Comparison of ENCODE assay signal across 19 cellular contexts in genomic region chr2:210938228-210938627, GRCh38.
A peak's percentile ranks its signal among the peaks of the same experiment; 100 is the strongest.
DNase-seq lines count a peak whose midpoint lies in the region; ATAC-seq and TF ChIP-seq lines count a peak whose summit lies in the region.
"Had no signal": no experiment of that assay in that cellular context is flagged by ENCODE, and none has a peak within 500 bp of the region (broad histone marks: within the 10 kb centered on the region; RNA-seq: fewer than 3 reads in every experiment).

No MANE protein-coding gene starts in this region.

- no peak overlapping the region for H3K4me2 ChIP-seq in H9 (ENCODE audit: insufficient read depth, insufficient read length, low read length)
- no peak overlapping the region for H3K4me2 ChIP-seq in neural progenitor cell
- H3K4me2 ChIP-seq: A549; BLaER1 treated with 17β-estradiol and CSF1 and Interleukin-3, amounts not matched to agents 10 nM and 100 nM had no signal

- H2AK5ac ChIP-seq in H9 (ENCODE audit: insufficient read length, low read length) = no peak overlapping the region

- intact Hi-C loops in heart right ventricle (cut with DNase I) (no loop called here), spleen (cut with DNase I; ENCODE audit: low total_unique reads) (no loop called here)

- H2AFZ ChIP-seq in H9 (ENCODE audit: low read length) = peak overlapping the region; percentile 62
- H2AFZ ChIP-seq in neural progenitor cell (replicated peaks) = peak overlapping the region; percentile 29

- H3K27ac Mint-ChIP-seq in H9 (peak overlapping the region in 1 of 3 experiments; percentile 35; a peak in 1 of 7 replicates), neural progenitor cell (no peak overlapping the region)
- H3K27ac Mint-ChIP-seq in activated naive CD4-positive, alpha-beta T cell treated with anti-CD3 and anti-CD28 coated beads, Interleukin-2, amount 10 ng/mL, durations not matched to agents 7 days and 5 days = no peak overlapping the region

- no peak for TF ChIP-seq CTCF in H9 (conservative IDR thresholded peaks at IDR 0.05)
- no peak for TF ChIP-seq CTCF in cardiac fibroblast (IDR thresholded peaks at IDR 0.05; ENCODE audit: low read depth, low read length)
- TF ChIP-seq CTCF in heart right ventricle (IDR thresholded peaks at IDR 0.05) = no peak
- TF ChIP-seq CTCF in neural progenitor cell (IDR thresholded peaks at IDR 0.05) = no peak
- no peak for TF ChIP-seq CTCF in spleen (IDR thresholded peaks at IDR 0.05 in 8 of 11, conservative IDR thresholded peaks at IDR 0.05 in 3 of 11)

- H4K8ac ChIP-seq in H9 (replicated peaks; ENCODE audit: insufficient read length, low read depth, low read length) = no peak overlapping the region

- WGBS in H9 (ENCODE audit: extremely low coverage, insufficient read length, low lambda C conversion rate) = no CpG with 5 or more reads among the region's 3 CpGs
- WGBS in heart right ventricle, 2 donors = 42 to 54% methylated on average over 3 of the region's 3 CpGs
- 75 to 91% (median 89%) methylated on average over 3 of the region's 3 CpGs for WGBS in spleen, 5 donors

- H3K14ac ChIP-seq in H9 (ENCODE audit: insufficient read depth, low read length) = no peak overlapping the region

- no peaks in the 10 kb centered on the region for H3F3A ChIP-seq in neural progenitor cell (ENCODE audit: low read depth)

- no peaks in the 10 kb centered on the region for H3K23me2 ChIP-seq in H9 (ENCODE audit: insufficient read length, low read depth, low read length, poor library complexity, severe bottlenecking)

- H2BK20ac ChIP-seq in H9 (ENCODE audit: low read depth, low read length, poor library complexity, severe bottlenecking) = no peak overlapping the region

- H3K9me3 Mint-ChIP-seq in H9 (peaks cover 3 to 8% of the 10 kb centered on the region in 2 experiments), neural progenitor cell (peaks cover 7% of the 10 kb centered on the region)
- H3K9me3 Mint-ChIP-seq in activated naive CD4-positive, alpha-beta T cell treated with anti-CD3 and anti-CD28 coated beads, Interleukin-2, amount 10 ng/mL, durations not matched to agents 7 days and 5 days = peaks cover 6% of the 10 kb centered on the region

- no peak overlapping the region for H3K27ac ChIP-seq in H9 (ENCODE audit: insufficient read length, low read depth, low read length)
- H3K27ac ChIP-seq in heart right ventricle = peak overlapping the region in 1 of 10 donors; percentile 5
- H3K27ac ChIP-seq in neural progenitor cell = no peak overlapping the region
- no peak overlapping the region for H3K27ac ChIP-seq in spleen
- H3K27ac ChIP-seq: A549; BLaER1 treated with 17β-estradiol and CSF1 and Interleukin-3, amounts not matched to agents 10 nM and 100 nM had no signal

- H3K4me3 ChIP-seq in cardiac fibroblast (replicated peaks in 1 of 2; ENCODE audit: low read depth in 2 of 2, low read length in 2 of 2) (no peak overlapping the region), heart right ventricle (no peak overlapping the region), neural progenitor cell (no peak overlapping the region), spleen (no peak overlapping the region), MG63 (no peak overlapping the region)
- H3K4me3 ChIP-seq: A549; BLaER1 treated with 17β-estradiol and CSF1 and Interleukin-3, amounts not matched to agents 10 nM and 100 nM had no signal

- no peaks in the 10 kb centered on the region for H4K20me1 ChIP-seq in H9 (ENCODE audit: control insufficient read depth, insufficient read depth, insufficient read length)
- no peaks in the 10 kb centered on the region for H4K20me1 ChIP-seq in neural progenitor cell (ENCODE audit: low read depth)
- H4K20me1 ChIP-seq: BLaER1 treated with 17β-estradiol and CSF1 and Interleukin-3, amounts not matched to agents 10 nM and 100 nM had no signal

- H2BK15ac ChIP-seq in H9 (ENCODE audit: low read depth, low read length) = no peak overlapping the region

- H2BK120ac ChIP-seq in H9 (ENCODE audit: low read depth, low read length, poor library complexity, severe bottlenecking) = no peak overlapping the region

- CTCF ChIA-PET in activated naive CD4-positive, alpha-beta T cell treated with anti-CD3 and anti-CD28 coated beads, Interleukin-2, amount 10 ng/mL, durations not matched to agents 7 days and 5 days (lab: Charles Lee) = no interaction called here

- H3K9me3 ChIP-seq in H9 (ENCODE audit: control insufficient read depth, low read depth, low read length) (no peaks in the 10 kb centered on the region), heart right ventricle (peaks cover 0 to 13% (median 7%) of the 10 kb centered on the region in 11 donors), neural progenitor cell (ENCODE audit: low read depth) (no peaks in the 10 kb centered on the region), spleen (peaks cover 0 to 10% (median 6%) of the 10 kb centered on the region in 8 donors), MG63 (no peaks in the 10 kb centered on the region)
- H3K9me3 ChIP-seq: A549 had no signal

- H3K27me3 Mint-ChIP-seq in H9 (ENCODE audit: low read depth) (no peaks in the 10 kb centered on the region), neural progenitor cell (ENCODE audit: insufficient read depth, low read depth) (no peaks in the 10 kb centered on the region)
- H3K27me3 Mint-ChIP-seq in activated naive CD4-positive, alpha-beta T cell treated with anti-CD3 and anti-CD28 coated beads, Interleukin-2, amount 10 ng/mL, durations not matched to agents 7 days and 5 days = no peaks in the 10 kb centered on the region

- H3K4me1 ChIP-seq in H9 (ENCODE audit: insufficient read depth, low read length) (no peaks in the 10 kb centered on the region), heart right ventricle (no peaks in the 10 kb centered on the region), neural progenitor cell (no peaks in the 10 kb centered on the region), spleen (no peaks in the 10 kb centered on the region)
- H3K4me1 ChIP-seq: A549; BLaER1 treated with 17β-estradiol and CSF1 and Interleukin-3, amounts not matched to agents 10 nM and 100 nM had no signal

- H3K4me1 Mint-ChIP-seq in H9 = peaks cover 3 to 4% of the 10 kb centered on the region in 2 experiments; a peak in 3 of 4 replicates
- H3K4me1 Mint-ChIP-seq in neural progenitor cell = no peaks in the 10 kb centered on the region
- H3K4me1 Mint-ChIP-seq in activated naive CD4-positive, alpha-beta T cell treated with anti-CD3 and anti-CD28 coated beads, Interleukin-2, amount 10 ng/mL, durations not matched to agents 7 days and 5 days = no peaks in the 10 kb centered on the region

- H3K79me2 ChIP-seq in H9 (ENCODE audit: insufficient read depth, low read length) = no peaks in the 10 kb centered on the region
- H3K79me2 ChIP-seq in neural progenitor cell (ENCODE audit: low read depth) = no peaks in the 10 kb centered on the region

- no peaks in the 10 kb centered on the region for H3K27me3 ChIP-seq in H9 (ENCODE audit: insufficient read depth, low read length)
- no peaks in the 10 kb centered on the region for H3K27me3 ChIP-seq in heart right ventricle
- H3K27me3 ChIP-seq in neural progenitor cell = no peaks in the 10 kb centered on the region
- no peaks in the 10 kb centered on the region for H3K27me3 ChIP-seq in spleen (replicated peaks in 1 of 7)
- no peaks in the 10 kb centered on the region for H3K27me3 ChIP-seq in MG63
- H3K27me3 ChIP-seq: BLaER1 treated with 17β-estradiol and CSF1 and Interleukin-3, amounts not matched to agents 10 nM and 100 nM had no signal

- H3T11ph ChIP-seq in H9 (ENCODE audit: low read length) = no peak overlapping the region

- H3K36me3 ChIP-seq in heart right ventricle (no peaks in the 10 kb centered on the region), neural progenitor cell (no peaks in the 10 kb centered on the region), spleen (no peaks in the 10 kb centered on the region), MG63 (no peaks in the 10 kb centered on the region)
- H3K36me3 ChIP-seq: BLaER1 treated with 17β-estradiol and CSF1 and Interleukin-3, amounts not matched to agents 10 nM and 100 nM had no signal

- peak in 5 of 8 donors; percentile 33 to 80 (median 61) for ATAC-seq in heart right ventricle
- ATAC-seq: A549 had no signal

- H3K9ac ChIP-seq in H9 (ENCODE audit: extremely low read depth, insufficient read length, low read length) (no peak overlapping the region), neural progenitor cell (no peak overlapping the region)
- H3K9ac ChIP-seq: BLaER1 treated with 17β-estradiol and CSF1 and Interleukin-3, amounts not matched to agents 10 nM and 100 nM had no signal

- H3K23ac ChIP-seq in H9 (ENCODE audit: insufficient read length, low read depth, low read length) = no peak overlapping the region

- TF ChIP-seq POLR2A in spleen (IDR thresholded peaks at IDR 0.05) = no peak

- no peak overlapping the region for H2BK12ac ChIP-seq in H9 (ENCODE audit: insufficient read length, low read depth, low read length)

- no peak overlapping the region for H3K18ac ChIP-seq in H9 (ENCODE audit: insufficient read length, low read depth, low read length)

- DNase-seq in H9 = no peak
- peak; percentile 2 to 3 for DNase-seq in cardiac fibroblast (ENCODE audit: low read depth in 2 of 2)
- no peak for DNase-seq in heart right ventricle
- DNase-seq in neural progenitor cell (ENCODE audit: low spot score) = no peak
- no peak for DNase-seq in activated naive CD4-positive, alpha-beta T cell treated with anti-CD3 and anti-CD28 coated beads, Interleukin-2, amount 10 ng/mL, durations not matched to agents 7 days and 5 days
- no peak for DNase-seq in spleen
- no peak for DNase-seq in MG63
- DNase-seq in NCI-H128 (lab: John Stamatoyannopoulos, UW; ENCODE audit: unreplicated experiment) = no peak
- DNase-seq: DMS79 treated with DMSO at 0.1 percent for 48 hours, HCEC 1CT, MV-4-11, NCI-H1417 treated with DMSO at 0.1 percent for 48 hours, NCI-H1930, NCI-H2171, NCI-H446, NCI-H774, RPMI8226 had no signal

- H3K4me3 Mint-ChIP-seq in H9 = no peak overlapping the region
- H3K4me3 Mint-ChIP-seq in neural progenitor cell = no peak overlapping the region
- no peak overlapping the region for H3K4me3 Mint-ChIP-seq in activated naive CD4-positive, alpha-beta T cell treated with anti-CD3 and anti-CD28 coated beads, Interleukin-2, amount 10 ng/mL, durations not matched to agents 7 days and 5 days

- H3K79me1 ChIP-seq in H9 (ENCODE audit: insufficient read depth, low read depth, low read length, poor library complexity, severe bottlenecking) = no peaks in the 10 kb centered on the region

- H3K4ac ChIP-seq in H9 (ENCODE audit: low read depth, low read length) = no peak overlapping the region

- no peak overlapping the region for H2BK5ac ChIP-seq in H9 (ENCODE audit: insufficient read length, low read length)

- H4K91ac ChIP-seq in H9 (ENCODE audit: insufficient read length, low read depth, low read length) = no peak overlapping the region

- no peak overlapping the region for H3K56ac ChIP-seq in H9 (ENCODE audit: insufficient read length, low read depth, low read length)

- H4K5ac ChIP-seq in H9 (ENCODE audit: insufficient read length, low read depth, low read length) = no peak overlapping the region

- H3K36me3 Mint-ChIP-seq in H9 (ENCODE audit: insufficient read depth in 1 of 3, low read depth in 3 of 3) = peaks cover 4 to 11% (median 6%) of the 10 kb centered on the region in 3 experiments
- H3K36me3 Mint-ChIP-seq in neural progenitor cell = no peaks in the 10 kb centered on the region
- H3K36me3 Mint-ChIP-seq in activated naive CD4-positive, alpha-beta T cell treated with anti-CD3 and anti-CD28 coated beads, Interleukin-2, amount 10 ng/mL, durations not matched to agents 7 days and 5 days = no peaks in the 10 kb centered on the region

Comparison
In these comparisons a context has a peak if more than half of its experiments do, and no peak if none do; other contexts are left out.
1. DNase-seq: peak in cardiac fibroblast (2 of 2); none in H9 (single experiment), heart right ventricle (0 of 2), neural progenitor cell (single experiment), activated naive CD4-positive, alpha-beta T cell treated with anti-CD3 and anti-CD28 coated beads, Interleukin-2, amount 10 ng/mL, durations not matched to agents 7 days and 5 days (single experiment), spleen (single experiment), MG63 (single experiment) and NCI-H128 (single experiment).